ENCODE assay signal across 8 cellular contexts in the genomic region with DNA sequence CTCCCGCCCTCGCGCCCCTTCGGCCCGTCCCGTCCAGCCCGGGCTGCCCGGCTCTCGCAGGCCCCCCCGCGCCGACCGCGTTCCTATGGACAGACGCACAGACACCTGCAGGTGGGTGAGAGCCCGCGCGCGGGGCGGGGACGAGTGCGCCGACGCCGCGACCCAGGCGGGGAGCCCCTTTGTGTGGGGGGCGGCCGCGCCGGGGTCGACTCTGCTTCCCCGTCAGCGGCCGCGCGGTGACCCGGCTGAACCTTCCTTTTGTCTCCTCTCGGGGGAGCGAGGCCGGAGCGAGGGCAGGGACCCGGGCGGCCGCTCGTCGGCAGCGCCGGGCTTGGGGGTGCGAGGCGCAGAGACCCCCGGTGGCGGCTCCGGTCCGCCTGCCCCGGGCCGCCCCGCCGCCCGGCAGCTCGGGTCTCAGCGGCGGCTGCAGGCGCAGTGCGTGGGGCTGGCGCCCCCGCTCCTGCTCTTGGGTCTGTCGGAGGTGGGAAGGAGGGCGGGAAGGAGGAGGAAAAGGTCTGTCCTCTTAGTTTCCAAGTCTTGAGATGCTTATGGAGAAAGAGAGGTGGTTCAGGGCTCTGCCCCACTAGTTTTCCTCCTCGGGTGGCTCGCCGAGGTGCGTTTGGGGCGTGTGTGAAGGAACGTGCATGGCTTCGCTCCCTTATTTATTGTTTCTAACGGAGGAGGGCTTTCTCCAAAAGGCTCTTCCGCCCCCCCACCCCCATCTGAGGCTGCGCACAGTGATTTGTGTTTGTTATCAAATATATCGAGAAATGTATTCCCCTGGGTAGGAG. TPM values are rescaled to one million over a fixed set of nuclear protein-coding genes. Genes with fewer than 3 reads are reported as not detected.
A peak's percentile ranks its signal among the peaks of the same experiment; 100 is the strongest.
DNase-seq lines count a peak whose midpoint lies in the region; ATAC-seq, FAIRE-seq and TF ChIP-seq lines count a peak whose summit lies in the region.

No MANE protein-coding gene starts in this region.

- peaks cover 30% of the 10 kb centered on the region for H4K20me1 ChIP-seq in HepG2 (ENCODE audit: insufficient read depth, low read length)

- ATAC-seq in HG02763 (IDR thresholded peaks at IDR 0.05; ENCODE audit: unreplicated experiment): peak; percentile 39
- ATAC-seq in HepG2: peak; percentile 27

- in situ Hi-C loops in HepG2 (cut with HindIII; ENCODE audit: extremely low pct_ligation_motif_present, low pct_unique_long_range_greater_than_20kb): loop anchor here (25.0 kb wide), 1 partner anchor 225 kb away; a partner anchor contains a TSS

- TF ChIP-seq POLR2A in HepG2 (IDR thresholded peaks at IDR 0.05; ENCODE audit: insufficient read depth in 1 of 2, low read depth in 2 of 2, low read length in 2 of 2): no peak

- H3K4me3 Mint-ChIP-seq in chondrocyte (ENCODE audit: unreplicated experiment): peak overlapping the region; percentile 93

- no peaks in the 10 kb centered on the region for H3K9me3 Mint-ChIP-seq in chondrocyte (ENCODE audit: low read depth)

- POLR2A ChIA-PET in HepG2 (lab: Yijun Ruan, JAX): interaction anchor here (0.7 to 1.7 kb wide), 11 partner anchors 10 to 245 kb away, joined by 3 to 16 read pairs (median 5); a partner anchor contains a TSS

- H3K4me2 ChIP-seq in HepG2 (ENCODE audit: low read depth, low read length): peak overlapping the region; percentile 86

- BruUV-seq in HepG2 (replicated peaks; lab: Mats Ljungman, UMichigan): no TSS peak

- H2AFZ ChIP-seq in HepG2 (ENCODE audit: low read length): no peak overlapping the region

- peak overlapping the region; percentile 51 for H3K27ac Mint-ChIP-seq in chondrocyte (ENCODE audit: unreplicated experiment)

- intact Hi-C loops in HepG2 (cut with micrococcal nuclease; ENCODE audit: unreplicated experiment): loop anchor here (10.0 kb wide), 1 partner anchor 218 kb away; no protein-coding TSS in a partner anchor

- H3K27ac ChIP-seq in HepG2 (ENCODE audit: extremely low read length, insufficient read depth, low read length): peak overlapping the region; percentile 86

- H3K27me3 Mint-ChIP-seq in chondrocyte (ENCODE audit: low read depth): no peaks in the 10 kb centered on the region

- CTCF ChIA-PET in HepG2 (lab: Yijun Ruan, JAX; ENCODE audit: low intra/inter-chr PET ratio, low total read pairs): no interaction called here

- H3K36me3 ChIP-seq in HepG2 (replicated peaks in 1 of 2; ENCODE audit: control insufficient read depth in 1 of 2, insufficient read depth in 2 of 2, low read length in 2 of 2): peaks cover 0 to 3% of the 10 kb centered on the region in 2 experiments; a peak in 3 of 5 replicates

- peaks cover 22% of the 10 kb centered on the region for H3K4me1 Mint-ChIP-seq in chondrocyte (ENCODE audit: low read depth)

- WGBS in HepG2 (ENCODE audit: low lambda C conversion rate): under 1% methylated on average over 23 of the region's 80 CpGs

- no peak for FAIRE-seq in HepG2 (lab: Jason Lieb, UNC)

- no peak for TF ChIP-seq EP300 in HepG2 (IDR thresholded peaks at IDR 0.05; ENCODE audit: low read depth in 2 of 2, low read length in 2 of 2)
- TF ChIP-seq EP300 in HepG2 (CRISPR knock-in tag; IDR thresholded peaks at IDR 0.05; ENCODE audit: borderline replicate concordance): no peak

- TF ChIP-seq RAD21 in HepG2 (CRISPR knock-in tag; IDR thresholded peaks at IDR 0.05): peak; percentile 39

- DNase-seq in NCI-H1436 (lab: John Stamatoyannopoulos, UW): peak; percentile 31
- DNase-seq in NCI-H1436 treated with DMSO at 0.1 percent for 48 hours (lab: John Stamatoyannopoulos, UW): no peak
- DNase-seq in NCI-H1694 treated with DMSO at 0.1 percent for 48 hours (lab: John Stamatoyannopoulos, UW): peak; percentile 17
- DNase-seq in activated CD4-positive, CD25-positive, alpha-beta regulatory T cell treated with anti-CD3 and anti-CD28 coated beads, Interleukin-2, amount 50 U/mL, for 72 hours: peak; percentile 63
- no peak for DNase-seq in chondrocyte (ENCODE audit: low spot score)
- peak; percentile 20 for DNase-seq in HepG2 (ENCODE audit: low spot score)
- peak; percentile 51 for DNase-seq in stimulated activated CD4-positive, alpha-beta T cell treated with anti-CD3 and anti-CD28 coated beads, Interleukin-4, amount 100 ng/mL, for 24 hours

- H3K36me3 Mint-ChIP-seq in chondrocyte (ENCODE audit: low read depth): no peaks in the 10 kb centered on the region

- H3K4me1 ChIP-seq in HepG2 (ENCODE audit: insufficient read depth, low read length): peaks cover 48% of the 10 kb centered on the region

- no peaks in the 10 kb centered on the region; a peak in 1 of 5 replicates for H3K27me3 ChIP-seq in HepG2 (ENCODE audit: control insufficient read depth in 1 of 2, insufficient read depth in 2 of 2, low read length in 2 of 2)

- H3K9me3 ChIP-seq in HepG2 (ENCODE audit: low read length): no peaks in the 10 kb centered on the region

- peak; percentile 17 for TF ChIP-seq CTCF in chondrocyte (IDR thresholded peaks at IDR 0.05)
- TF ChIP-seq CTCF in HepG2 (CRISPR knock-in tag; IDR thresholded peaks at IDR 0.05): no peak

- peaks cover 60% of the 10 kb centered on the region for H3K79me2 ChIP-seq in HepG2 (ENCODE audit: insufficient read depth, low read length)

- peak overlapping the region; percentile 87 to 95 (median 88) for H3K4me3 ChIP-seq in HepG2 (replicated peaks in 1 of 3; ENCODE audit: insufficient read depth in 1 of 3, low read depth in 2 of 3, low read length in 3 of 3)

- peak overlapping the region; percentile 87 for H3K9ac ChIP-seq in HepG2 (ENCODE audit: insufficient read depth, low read depth, low read length)

TF ChIP-seq in HepG2, 621 proteins besides CTCF, POLR2A, EP300 and RAD21 (continues in another document):
- TF ChIP-seq HOXA9 (CRISPR knock-in tag; IDR thresholded peaks at IDR 0.05; ENCODE audit: borderline replicate concordance) (0 out of 2 replicates have a peak, but pooled peaks have one; percentile 6), KMT2B (CRISPR knock-in tag; IDR thresholded peaks at IDR 0.05) (0 out of 2 replicates have a peak, but pooled peaks have one; percentile 10), ZFY (CRISPR knock-in tag; IDR thresholded peaks at IDR 0.05) (peak; percentile 50; the same call in 1 of the 2 replicates), RBFOX2 (IDR thresholded peaks at IDR 0.05; ENCODE audit: low read depth, low read length) (peak; percentile 69; the same call in 1 of the 2 replicates), NR1H2 (CRISPR knock-in tag; IDR thresholded peaks at IDR 0.05; ENCODE audit: borderline replicate concordance, low read depth) (no peak)
- TF ChIP-seq, protein P1, sequence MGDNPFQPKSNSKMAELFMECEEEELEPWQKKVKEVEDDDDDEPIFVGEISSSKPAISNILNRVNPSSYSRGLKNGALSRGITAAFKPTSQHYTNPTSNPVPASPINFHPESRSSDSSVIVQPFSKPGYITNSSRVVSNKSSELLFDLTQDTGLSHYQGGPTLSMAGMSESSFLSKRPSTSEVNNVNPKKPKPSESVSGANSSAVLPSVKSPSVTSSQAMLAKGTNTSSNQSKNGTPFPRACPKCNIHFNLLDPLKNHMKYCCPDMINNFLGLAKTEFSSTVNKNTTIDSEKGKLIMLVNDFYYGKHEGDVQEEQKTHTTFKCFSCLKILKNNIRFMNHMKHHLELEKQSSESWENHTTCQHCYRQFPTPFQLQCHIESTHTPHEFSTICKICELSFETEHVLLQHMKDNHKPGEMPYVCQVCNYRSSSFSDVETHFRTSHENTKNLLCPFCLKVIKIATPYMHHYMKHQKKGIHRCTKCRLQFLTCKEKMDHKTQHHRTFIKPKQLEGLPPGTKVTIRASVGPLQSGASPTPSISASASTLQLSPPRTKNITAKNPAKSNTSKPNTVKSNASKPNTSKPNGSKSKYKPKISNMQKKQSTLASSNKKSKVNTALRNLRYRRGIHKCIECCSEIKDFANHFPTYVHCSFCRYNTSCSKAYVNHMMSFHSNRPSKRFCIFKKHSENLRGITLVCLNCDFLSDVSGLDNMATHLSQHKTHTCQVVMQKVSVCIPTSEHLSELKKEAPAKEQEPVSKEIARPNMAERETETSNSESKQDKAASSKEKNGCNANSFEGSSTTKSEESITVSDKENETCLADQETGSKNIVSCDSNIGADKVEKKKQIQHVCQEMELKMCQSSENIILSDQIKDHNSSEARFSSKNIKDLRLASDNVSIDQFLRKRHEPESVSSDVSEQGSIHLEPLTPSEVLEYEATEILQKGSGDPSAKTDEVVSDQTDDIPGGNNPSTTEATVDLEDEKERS (CRISPR knock-in tag; IDR thresholded peaks at IDR 0.05): no peak

RNA-seq across cellular contexts. Expression of a gene that starts 0.6 kb away (rescaled TPM):
- total RNA-seq in chondrocyte: 3.1 to 4.4 TPM (median 3.8 TPM) in 3 replicates
- 8.5 and 11.4 TPM in 2 replicates for total RNA-seq in HepG2 (2016; rRNA removed; fragmentation: Illumina TruSeq; extraction: Trizol)
- total RNA-seq in HepG2 (2016; cell fraction: cytosol; rRNA removed; fragmentation: Illumina TruSeq; extraction: Trizol; ENCODE audit: low read depth): 37.2 and 41.8 TPM in 2 replicates
- 8.4 and 11.0 TPM in 2 replicates for total RNA-seq in HepG2 (2016; cell fraction: insoluble cytoplasmic fraction; rRNA removed; fragmentation: Illumina TruSeq; extraction: Trizol)
- 29.3 and 29.7 TPM in 2 replicates for total RNA-seq in HepG2 (2016; cell fraction: membrane; rRNA removed; fragmentation: Illumina TruSeq; extraction: Trizol)
- total RNA-seq in HepG2 (2016; cell fraction: nucleus; rRNA removed; fragmentation: Illumina TruSeq; extraction: Trizol): 14.1 and 15.2 TPM in 2 replicates
- 8.5 and 10.3 TPM in 2 replicates for polyA plus RNA-seq in HepG2 (2011; rRNA removed)
- 5.5 and 5.7 TPM in 2 replicates for polyA plus RNA-seq in HepG2 (2011; cell fraction: cytosol; rRNA removed)
- polyA plus RNA-seq in HepG2 (2011; cell fraction: nucleus; rRNA removed): 17.1 and 17.6 TPM in 2 replicates
- polyA plus RNA-seq in HepG2 (2012): 10.9 and 11.6 TPM in 2 replicates
- polyA plus RNA-seq in HepG2 (2016; cell fraction: cytosol; fragmentation: Illumina TruSeq; extraction: Trizol; ENCODE audit: low read depth): 0.46 and 0.57 TPM in 2 replicates
- 6.0 and 6.8 TPM in 2 replicates for polyA plus RNA-seq in HepG2 (2016; cell fraction: insoluble cytoplasmic fraction; fragmentation: Illumina TruSeq; extraction: Trizol; ENCODE audit: low read depth)
- 1.8 and 1.9 TPM in 2 replicates for polyA plus RNA-seq in HepG2 (2016; cell fraction: membrane; fragmentation: Illumina TruSeq; extraction: Trizol; ENCODE audit: low read depth)
- 7.2 and 8.5 TPM in 2 replicates for polyA plus RNA-seq in HepG2 (2016; cell fraction: nucleus; fragmentation: Illumina TruSeq; extraction: Trizol; ENCODE audit: insufficient read depth, low read depth)
- polyA minus RNA-seq in HepG2 (2011; rRNA and poly(A)+ RNA removed; ENCODE audit: low replicate concordance): 53.1 and 88.7 TPM in 2 replicates
- polyA minus RNA-seq in HepG2 (2011; cell fraction: cytosol; rRNA and poly(A)+ RNA removed): 22.1 and 29.8 TPM in 2 replicates
- polyA minus RNA-seq in HepG2 (2011; cell fraction: nucleus; rRNA and poly(A)+ RNA removed): 49.7 and 55.7 TPM in 2 replicates

Comparison
In these comparisons a context has a peak if more than half of its experiments do, and no peak if none do; other contexts are left out.
1. DNase-seq: peak in NCI-H1436 (single experiment), NCI-H1694 treated with DMSO at 0.1 percent for 48 hours (single experiment), activated CD4-positive, CD25-positive, alpha-beta regulatory T cell treated with anti-CD3 and anti-CD28 coated beads, Interleukin-2, amount 50 U/mL, for 72 hours (single experiment), HepG2 (single experiment) and stimulated activated CD4-positive, alpha-beta T cell treated with anti-CD3 and anti-CD28 coated beads, Interleukin-4, amount 100 ng/mL, for 24 hours (single experiment); none in NCI-H1436 treated with DMSO at 0.1 percent for 48 hours (single experiment) and chondrocyte (single experiment).